In the genomic region with DNA sequence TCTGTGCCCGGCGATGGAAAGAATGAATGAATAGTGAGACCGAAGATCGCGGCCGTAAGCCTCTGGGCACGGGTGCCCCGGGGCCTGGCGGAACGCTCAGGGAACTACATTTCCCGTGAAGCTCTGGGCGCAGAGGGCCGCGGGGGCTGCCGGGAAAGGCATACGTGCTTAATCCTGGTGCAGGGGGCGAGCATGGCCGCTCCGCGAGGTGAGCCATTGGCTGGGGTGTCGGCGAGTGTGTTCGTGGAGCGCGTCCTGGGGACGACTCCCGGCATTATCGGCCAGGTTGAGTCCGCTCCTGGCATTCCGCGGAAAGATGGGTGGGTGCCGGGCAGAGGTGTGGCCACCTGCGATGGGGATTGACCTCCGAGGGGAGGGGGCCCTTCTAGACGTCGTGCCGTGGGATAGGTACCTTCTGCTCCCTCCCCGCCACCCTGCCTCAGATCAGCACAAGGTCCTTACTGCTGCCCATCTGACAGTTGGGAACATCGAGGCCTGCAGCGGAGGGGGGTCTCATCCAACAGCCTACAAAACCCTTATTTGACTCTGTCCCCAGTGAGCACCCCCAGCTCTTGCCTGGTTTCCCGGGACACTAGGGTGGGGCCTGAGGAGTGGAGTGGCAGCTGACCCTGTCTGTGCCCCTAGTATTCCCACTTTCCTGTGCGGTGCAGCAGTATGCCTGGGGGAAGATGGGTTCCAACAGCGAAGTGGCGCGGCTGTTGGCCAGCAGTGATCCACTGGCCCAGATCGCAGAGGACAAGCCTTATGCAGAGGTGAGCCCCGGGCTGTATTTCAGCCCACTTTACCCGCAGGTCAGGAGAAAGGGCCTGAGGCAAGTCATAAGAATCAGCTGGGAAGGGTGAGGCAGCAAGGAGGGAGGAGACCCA, we compare ENCODE assay signal across 8 cellular contexts. TPM values are rescaled to one million over a fixed set of nuclear protein-coding genes. Genes with fewer than 3 reads are reported as not detected.
DNase-seq lines count a peak whose midpoint lies in the region; ATAC-seq and TF ChIP-seq lines count a peak whose summit lies in the region.

A gene with protein sequence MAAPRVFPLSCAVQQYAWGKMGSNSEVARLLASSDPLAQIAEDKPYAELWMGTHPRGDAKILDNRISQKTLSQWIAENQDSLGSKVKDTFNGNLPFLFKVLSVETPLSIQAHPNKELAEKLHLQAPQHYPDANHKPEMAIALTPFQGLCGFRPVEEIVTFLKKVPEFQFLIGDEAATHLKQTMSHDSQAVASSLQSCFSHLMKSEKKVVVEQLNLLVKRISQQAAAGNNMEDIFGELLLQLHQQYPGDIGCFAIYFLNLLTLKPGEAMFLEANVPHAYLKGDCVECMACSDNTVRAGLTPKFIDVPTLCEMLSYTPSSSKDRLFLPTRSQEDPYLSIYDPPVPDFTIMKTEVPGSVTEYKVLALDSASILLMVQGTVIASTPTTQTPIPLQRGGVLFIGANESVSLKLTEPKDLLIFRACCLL (plus strand): TSS at position 161 of the 887 bp plus-strand sequence. CDS start 32 bp downstream, at position 193.

- intact Hi-C loops in Caco-2 (cut with micrococcal nuclease; ENCODE audit: unreplicated experiment) (loop anchor here (1.0 kb wide), 2 partner anchors 11 to 17 kb away; a partner anchor contains a TSS), mucosa of descending colon (cut with DNase I, micrococcal nuclease) (no loop called here)

- CTCF ChIA-PET in Caco-2 (lab: Charles Lee): interaction anchor here (0.7 to 2.6 kb wide), 4 partner anchors 11 to 119 kb away, joined by 3 to 22 read pairs (median 4); no protein-coding TSS in a partner anchor

- H3K4me3 ChIP-seq in Caco-2 (ENCODE audit: low read depth, low read length) (peak within 1 kb of the TSS; percentile 95), mucosa of descending colon (peak within 1 kb of the TSS; percentile 40)

- peaks cover 11% of the 10 kb centered on the region; the same call in 1 of the 2 replicates for H3K4me1 ChIP-seq in Caco-2
- H3K4me1 ChIP-seq in mucosa of descending colon (ENCODE audit: low read depth): peaks cover 39% of the 10 kb centered on the region

- H3K27ac ChIP-seq in epithelial cell of prostate: peak within 1 kb of the TSS; percentile 22

- H3K36me3 Mint-ChIP-seq in Caco-2 (ENCODE audit: insufficient read depth, unreplicated experiment): peaks cover 22% of the 10 kb centered on the region

- peak within 1 kb of the TSS; percentile 75 for H3K4me3 Mint-ChIP-seq in Caco-2 (ENCODE audit: unreplicated experiment)

- ATAC-seq in GM21367 (IDR thresholded peaks at IDR 0.05; ENCODE audit: unreplicated experiment) (peak; percentile 79), mucosa of descending colon (peak; percentile 89)

- POLR2A ChIA-PET in Caco-2 (lab: Charles Lee): interaction anchor here (0.6 to 1.4 kb wide), 4 partner anchors 11 to 1089 kb away, joined by 3 to 13 read pairs (median 4); a partner anchor contains a TSS

- H3K27ac Mint-ChIP-seq in Caco-2 (ENCODE audit: unreplicated experiment): peak within 1 kb of the TSS; percentile 64

- H3K4me1 Mint-ChIP-seq in Caco-2 (ENCODE audit: low read depth, unreplicated experiment): peaks cover 11% of the 10 kb centered on the region

- H3K27me3 Mint-ChIP-seq in Caco-2 (ENCODE audit: insufficient read depth, unreplicated experiment): no peaks in the 10 kb centered on the region

- H3K9me3 ChIP-seq in Caco-2 (no peaks in the 10 kb centered on the region), mucosa of descending colon (no peaks in the 10 kb centered on the region)

- no peaks in the 10 kb centered on the region for H3K9me3 Mint-ChIP-seq in Caco-2 (ENCODE audit: unreplicated experiment)

- DNase-seq in Caco-2: peak; percentile 86 to 87
- peak; percentile 97 for DNase-seq in HuH-7 (ENCODE audit: low spot score)
- peak; percentile 86 for DNase-seq in activated T-cell treated with anti-CD3 and anti-CD28 coated beads for 48 hours (ENCODE audit: low read depth)
- no peak for DNase-seq in epithelial cell of prostate (ENCODE audit: low read depth, low spot score)
- DNase-seq in mucosa of descending colon: peak; percentile 90 to 91 (median 90)
- DNase-seq in stimulated activated CD8-positive, alpha-beta memory T cell treated with anti-CD3 and anti-CD28 coated beads, Interleukin-4, amount 100 ng/mL, for 1 hour (ENCODE audit: low read depth in 2 of 2, low spot score in 1 of 2): peak; percentile 62 to 68

- no peaks in the 10 kb centered on the region for H3K27me3 ChIP-seq in Caco-2 (replicated peaks; ENCODE audit: control insufficient read depth, insufficient read depth, low read length)

- TSS peak; percentile 75 for BruUV-seq in Caco-2 (replicated peaks; lab: Mats Ljungman, UMichigan)

- TF ChIP-seq CTCF in Caco-2 (IDR thresholded peaks at IDR 0.05; ENCODE audit: insufficient read depth in 1 of 2, low read depth in 1 of 2, low read length in 1 of 2, severe bottlenecking in 1 of 2, unreplicated experiment in 1 of 2) (no peak), mucosa of descending colon (IDR thresholded peaks at IDR 0.05) (no peak)

- H3K36me3 ChIP-seq in Caco-2 (ENCODE audit: control insufficient read depth, insufficient read depth, low read length) (no peaks in the 10 kb centered on the region), mucosa of descending colon (ENCODE audit: low read depth) (no peaks in the 10 kb centered on the region)

TF ChIP-seq in PFSK-1, 5 proteins besides CTCF, POLR2A, EP300 and RAD21:
- TF ChIP-seq TAF1 (IDR thresholded peaks at IDR 0.05; ENCODE audit: borderline replicate concordance, insufficient read depth, low read length): peak; percentile 90; the same call in 1 of the 2 replicates
- TF ChIP-seq SIN3A (IDR thresholded peaks at IDR 0.05; ENCODE audit: borderline replicate concordance, insufficient read depth, low read length): peak; percentile 33; the same call in 1 of the 2 replicates
- TF ChIP-seq, protein P1, sequence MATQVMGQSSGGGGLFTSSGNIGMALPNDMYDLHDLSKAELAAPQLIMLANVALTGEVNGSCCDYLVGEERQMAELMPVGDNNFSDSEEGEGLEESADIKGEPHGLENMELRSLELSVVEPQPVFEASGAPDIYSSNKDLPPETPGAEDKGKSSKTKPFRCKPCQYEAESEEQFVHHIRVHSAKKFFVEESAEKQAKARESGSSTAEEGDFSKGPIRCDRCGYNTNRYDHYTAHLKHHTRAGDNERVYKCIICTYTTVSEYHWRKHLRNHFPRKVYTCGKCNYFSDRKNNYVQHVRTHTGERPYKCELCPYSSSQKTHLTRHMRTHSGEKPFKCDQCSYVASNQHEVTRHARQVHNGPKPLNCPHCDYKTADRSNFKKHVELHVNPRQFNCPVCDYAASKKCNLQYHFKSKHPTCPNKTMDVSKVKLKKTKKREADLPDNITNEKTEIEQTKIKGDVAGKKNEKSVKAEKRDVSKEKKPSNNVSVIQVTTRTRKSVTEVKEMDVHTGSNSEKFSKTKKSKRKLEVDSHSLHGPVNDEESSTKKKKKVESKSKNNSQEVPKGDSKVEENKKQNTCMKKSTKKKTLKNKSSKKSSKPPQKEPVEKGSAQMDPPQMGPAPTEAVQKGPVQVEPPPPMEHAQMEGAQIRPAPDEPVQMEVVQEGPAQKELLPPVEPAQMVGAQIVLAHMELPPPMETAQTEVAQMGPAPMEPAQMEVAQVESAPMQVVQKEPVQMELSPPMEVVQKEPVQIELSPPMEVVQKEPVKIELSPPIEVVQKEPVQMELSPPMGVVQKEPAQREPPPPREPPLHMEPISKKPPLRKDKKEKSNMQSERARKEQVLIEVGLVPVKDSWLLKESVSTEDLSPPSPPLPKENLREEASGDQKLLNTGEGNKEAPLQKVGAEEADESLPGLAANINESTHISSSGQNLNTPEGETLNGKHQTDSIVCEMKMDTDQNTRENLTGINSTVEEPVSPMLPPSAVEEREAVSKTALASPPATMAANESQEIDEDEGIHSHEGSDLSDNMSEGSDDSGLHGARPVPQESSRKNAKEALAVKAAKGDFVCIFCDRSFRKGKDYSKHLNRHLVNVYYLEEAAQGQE (IDR thresholded peaks at IDR 0.05; ENCODE audit: insufficient read depth in 1 of 2, low read depth in 2 of 2, low read length in 2 of 2): peak; percentile 19 to 34; a peak in 1 of 4 replicates
- TF ChIP-seq FOXP2 (optimal IDR thresholded peaks at IDR 0.05; ENCODE audit: borderline replicate concordance, extremely low read depth, extremely low read length, insufficient read depth): peak; percentile 39
- peak; percentile 80 for TF ChIP-seq POLR2AphosphoS5 (IDR thresholded peaks at IDR 0.05; ENCODE audit: low read depth, low read length)

RNA-seq across cellular contexts. Expression of the gene that starts here (rescaled TPM):
- total RNA-seq in Caco-2 (2022) (29.1 and 32.0 TPM in 2 replicates), mucosa of descending colon (10 to 100 TPM; 50.2 to 96.5 (median 68.3) TPM)
- 86.2 TPM for polyA plus RNA-seq in PFSK-1 (2012; ENCODE audit: insufficient read length, low read depth)
